Comparison of ENCODE assay signal across 18 cellular contexts in the genomic region with DNA sequence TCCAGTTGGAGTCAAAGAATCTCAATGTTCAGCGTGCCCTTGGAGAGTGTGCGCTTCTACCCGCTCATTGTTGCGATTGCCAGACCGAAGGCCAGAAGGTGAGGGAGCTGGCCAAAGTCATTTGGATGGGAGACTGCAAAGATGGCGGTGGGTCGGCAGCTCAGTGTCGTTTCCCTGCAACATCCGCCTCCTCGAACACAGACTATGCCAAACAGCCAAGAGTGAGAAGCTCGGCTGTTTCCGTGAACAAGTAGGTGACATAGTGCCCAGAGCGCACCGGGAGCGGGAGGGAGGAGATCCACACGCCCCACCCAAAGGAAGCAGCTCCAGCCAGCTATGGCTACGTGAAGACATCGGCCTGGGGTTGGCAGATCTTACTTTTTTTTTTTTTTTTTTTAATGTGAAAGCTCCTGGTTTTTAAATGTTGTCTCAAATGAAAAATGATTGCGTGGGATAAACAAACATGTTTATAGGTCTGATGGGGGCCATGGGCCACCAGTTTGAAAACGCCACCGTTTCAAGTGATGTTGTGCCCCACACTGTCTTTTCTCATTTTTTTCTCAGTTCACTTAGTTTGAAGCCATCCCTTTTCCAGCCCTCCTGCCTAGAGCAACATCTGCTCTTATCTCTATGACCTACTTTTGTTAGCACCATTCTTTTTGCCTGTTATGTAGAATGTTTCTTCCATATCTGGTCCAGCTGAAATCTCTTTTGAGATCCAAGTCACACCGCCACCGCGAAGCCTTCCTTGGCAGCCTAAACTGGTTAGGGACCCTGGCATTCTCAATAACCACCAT.
DNase-seq lines count a peak whose midpoint lies in the region; ATAC-seq and TF ChIP-seq lines count a peak whose summit lies in the region.
"Had no signal": no experiment of that assay in that cellular context is flagged by ENCODE, and none has a peak within 500 bp of the region (broad histone marks: within the 10 kb centered on the region; RNA-seq: fewer than 3 reads in every experiment).

No MANE protein-coding gene starts in this region.

- 89% methylated on average over 24 of the region's 24 CpGs for WGBS in right cardiac atrium
- WGBS in heart left ventricle, 4 donors = 87 to 93% (median 91%) methylated on average over 24 of the region's 24 CpGs
- no CpG with 5 or more reads among the region's 24 CpGs for WGBS in trophoblast cell (ENCODE audit: extremely low coverage, insufficient coverage, insufficient read length)

- H2AK5ac ChIP-seq in trophoblast cell (ENCODE audit: low read length) = no peak overlapping the region

- no peak overlapping the region for H3K9ac ChIP-seq in trophoblast cell (ENCODE audit: low read length)

- H3K4ac ChIP-seq in trophoblast cell (ENCODE audit: low read depth, low read length) = no peak overlapping the region

- H3K4me1 ChIP-seq in right cardiac atrium (ENCODE audit: control insufficient read depth, insufficient read depth, low read length) (no peaks in the 10 kb centered on the region), heart left ventricle (no peaks in the 10 kb centered on the region), trophoblast cell (ENCODE audit: control insufficient read depth in 1 of 2, insufficient read depth in 2 of 2, low read length in 2 of 2) (no peaks in the 10 kb centered on the region)
- H3K4me1 ChIP-seq: BE2C had no signal

- DNase-seq in right cardiac atrium (peak in 2 of 3 donors; percentile 39 to 40), heart left ventricle (no peak), NCI-H2171 treated with DMSO at 0.1 percent for 48 hours (lab: John Stamatoyannopoulos, UW) (peak; percentile 70), cerebellar nuclear complex (lab: John Stamatoyannopoulos, UW) (peak; percentile 6 to 58), NCI-H1105 treated with DMSO at 0.1 percent for 48 hours (lab: John Stamatoyannopoulos, UW) (no peak), HCEC 1CT (no peak), trophoblast cell (no peak)
- DNase-seq: ACHN; BE2C; CD4-positive, CD25-positive, alpha-beta regulatory T cell; CD8-positive, alpha-beta memory T cell; COR-L47; DMS 273 treated with DMSO at 0.1 percent for 48 hours; DMS53; DND-41; EL; GOT3; H9 had no signal

- no peaks in the 10 kb centered on the region for H3K79me2 ChIP-seq in trophoblast cell (ENCODE audit: control insufficient read depth, insufficient read depth, low read length, poor library complexity)

- no peak for TF ChIP-seq POLR2A in heart left ventricle (IDR thresholded peaks at IDR 0.05)

- H4K12ac ChIP-seq in trophoblast cell (ENCODE audit: low read depth, low read length) = no peak overlapping the region

- no peak overlapping the region for H2BK5ac ChIP-seq in trophoblast cell (ENCODE audit: low read depth, low read length, poor library complexity)

- H3K23ac ChIP-seq in trophoblast cell (ENCODE audit: low read length) = no peak overlapping the region

- ATAC-seq in right cardiac atrium (no peak), heart left ventricle (no peak)

- H4K8ac ChIP-seq in trophoblast cell (ENCODE audit: low read depth, low read length) = no peak overlapping the region

- H3K27ac ChIP-seq in right cardiac atrium (ENCODE audit: low read length) = no peak overlapping the region
- no peak overlapping the region for H3K27ac ChIP-seq in heart left ventricle
- H3K27ac ChIP-seq in trophoblast cell (ENCODE audit: low read depth, low read length) = no peak overlapping the region

- H3K14ac ChIP-seq in trophoblast cell (ENCODE audit: low read length) = no peak overlapping the region

- H3K27me3 ChIP-seq in right cardiac atrium (ENCODE audit: control insufficient read depth, insufficient read depth) (no peaks in the 10 kb centered on the region), heart left ventricle (peaks cover 0 to 8% (median 0%) of the 10 kb centered on the region in 9 donors), trophoblast cell (ENCODE audit: insufficient read depth, low read length) (no peaks in the 10 kb centered on the region)
- H3K27me3 ChIP-seq: BE2C had no signal

- H3K4me3 ChIP-seq in right cardiac atrium (ENCODE audit: low read length) = no peak overlapping the region
- H3K4me3 ChIP-seq in heart left ventricle = no peak overlapping the region
- no peak overlapping the region for H3K4me3 ChIP-seq in trophoblast cell (ENCODE audit: low read depth, low read length)

- no peak overlapping the region for H2AFZ ChIP-seq in trophoblast cell (ENCODE audit: insufficient read depth, low read length, poor library complexity)

- TF ChIP-seq CTCF in heart left ventricle (IDR thresholded peaks at IDR 0.05) = no peak

- no peaks in the 10 kb centered on the region for H3K36me3 ChIP-seq in heart left ventricle
- no peaks in the 10 kb centered on the region for H3K36me3 ChIP-seq in trophoblast cell (ENCODE audit: control insufficient read depth in 1 of 2, insufficient read depth in 2 of 2, low read length in 2 of 2)
- H3K36me3 ChIP-seq: BE2C had no signal

- H3K18ac ChIP-seq in trophoblast cell (ENCODE audit: low read length) = no peak overlapping the region

- no peak overlapping the region for H2BK12ac ChIP-seq in trophoblast cell (ENCODE audit: low read length)

- H4K91ac ChIP-seq in trophoblast cell (ENCODE audit: low read depth, low read length) = no peak overlapping the region

- no peak overlapping the region for H3K4me2 ChIP-seq in trophoblast cell (ENCODE audit: low read length)

- H3K79me1 ChIP-seq in trophoblast cell (ENCODE audit: low read length) = no peaks in the 10 kb centered on the region

- H3K9me3 ChIP-seq in right cardiac atrium (ENCODE audit: control insufficient read depth, low read length) = no peaks in the 10 kb centered on the region
- H3K9me3 ChIP-seq in heart left ventricle = peaks cover 0 to 8% (median 0%) of the 10 kb centered on the region in 12 donors
- no peaks in the 10 kb centered on the region for H3K9me3 ChIP-seq in trophoblast cell (ENCODE audit: insufficient read depth, low read depth, low read length)
- H3K9me3 ChIP-seq: BE2C had no signal

- H2BK120ac ChIP-seq in trophoblast cell (ENCODE audit: insufficient read depth, low read length, poor library complexity) = no peak overlapping the region

- intact Hi-C loops in right cardiac atrium (cut with DNase I) = no loop called here
- intact Hi-C loops in heart left ventricle (cut with DNase I) = no loop called here

Comparison
In these comparisons a context has a peak if more than half of its experiments do, and no peak if none do; other contexts are left out.
1. DNase-seq: peak in right cardiac atrium (2 of 3), NCI-H2171 treated with DMSO at 0.1 percent for 48 hours (single experiment) and cerebellar nuclear complex (2 of 2); none in heart left ventricle (0 of 5), NCI-H1105 treated with DMSO at 0.1 percent for 48 hours (single experiment), HCEC 1CT (single experiment) and trophoblast cell (0 of 2).